ENCODE assay signal across 19 cellular contexts in the genomic region with DNA sequence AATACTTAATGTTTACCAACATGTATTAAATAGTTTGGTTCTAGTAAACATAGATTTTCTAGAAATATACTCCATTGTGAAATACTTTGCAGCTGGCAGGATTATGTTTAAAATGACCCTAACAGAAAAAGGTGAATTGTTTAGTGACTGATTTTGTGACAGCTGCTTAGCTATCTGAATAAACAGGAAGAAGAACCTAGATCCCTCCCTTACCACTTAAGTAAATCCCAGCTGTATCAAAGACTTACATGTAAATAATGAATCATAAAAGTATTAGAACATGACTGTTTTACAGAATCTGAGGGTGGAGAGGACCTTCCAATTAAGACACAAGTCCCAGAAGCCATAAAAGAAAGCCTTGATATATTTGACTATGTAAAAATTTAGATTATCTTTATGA.
"Had no signal": no experiment of that assay in that cellular context is flagged by ENCODE, and none has a peak within 500 bp of the region (broad histone marks: within the 10 kb centered on the region; RNA-seq: fewer than 3 reads in every experiment).

No MANE protein-coding gene starts in this region.

- H2AFZ ChIP-seq: hepatocyte had no signal

- ATAC-seq: gastrocnemius medialis, left colon, left ventricle myocardium superior, pancreas, right cardiac atrium had no signal

- H3K27me3 ChIP-seq: dorsolateral prefrontal cortex, gastrocnemius medialis, hepatocyte, pancreas had no signal

- H3K79me2 ChIP-seq: hepatocyte had no signal

- H3K27ac ChIP-seq: dorsolateral prefrontal cortex, gastrocnemius medialis, hepatocyte, pancreas had no signal

- H3K4me1 ChIP-seq: gastrocnemius medialis, pancreas had no signal

- FAIRE-seq: pancreas had no signal

- H3K9me3 ChIP-seq: gastrocnemius medialis, pancreas had no signal

- H3K4me3 ChIP-seq: dorsolateral prefrontal cortex, gastrocnemius medialis, hepatocyte, lung, pancreas, smooth muscle cell had no signal

- H3K4me2 ChIP-seq: hepatocyte, smooth muscle cell had no signal

- DNase-seq: cortex of kidney; dorsolateral prefrontal cortex; effector CD8-positive, alpha-beta T cell; gastrocnemius medialis; head of caudate nucleus; left colon; left ventricle myocardium superior; mesenchymal stem cell; midbrain; naive B cell; occipital lobe; pancreas; right cardiac atrium; stimulated activated CD4-positive, alpha-beta T cell treated with anti-CD3 and anti-CD28 coated beads, Interleukin-2, amount 100 ng/mL, for 48 hours; stimulated activated naive CD4-positive, alpha-beta T cell treated with Interleukin-2 at 50 U/mL for 16 hours; trophoblast cell had no signal
